Comparison of ENCODE assay signal across 21 cellular contexts in the genomic region with DNA sequence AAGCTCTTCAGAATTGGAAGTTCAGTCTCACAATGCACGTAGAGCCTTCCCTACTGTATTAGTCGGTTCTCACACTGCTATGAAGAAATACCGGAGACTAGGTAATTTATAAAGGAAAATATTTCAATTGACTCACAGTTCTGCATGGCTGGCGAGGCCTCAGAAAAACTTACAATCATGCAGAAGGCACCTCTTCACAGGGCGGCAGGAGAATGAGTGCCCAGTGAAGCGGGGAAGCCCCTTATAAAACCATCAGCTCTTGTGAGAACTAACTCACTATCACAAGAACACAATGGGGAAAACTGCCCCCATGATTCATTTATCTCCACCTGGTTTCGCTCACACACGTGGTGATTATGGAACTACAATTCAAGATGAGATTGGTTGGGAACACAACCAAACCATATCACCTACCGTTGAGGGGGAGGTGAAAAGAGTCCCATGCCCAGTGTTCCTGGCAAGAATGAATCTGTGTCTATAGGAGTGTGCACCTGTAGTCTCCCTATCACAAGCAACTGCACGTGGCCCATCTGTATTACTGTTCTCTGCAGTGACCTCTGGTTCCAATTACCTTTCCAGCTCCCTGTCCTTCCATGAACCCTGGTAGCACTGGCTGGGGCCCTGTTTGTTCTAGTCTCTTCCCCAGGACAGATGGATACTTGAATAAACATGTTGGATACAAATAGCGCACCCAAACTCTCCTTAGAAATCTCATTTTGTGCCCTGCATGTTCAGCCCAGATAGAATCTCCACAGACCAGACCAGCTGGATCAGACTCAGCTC.
"Had no signal": no experiment of that assay in that cellular context is flagged by ENCODE, and none has a peak within 500 bp of the region (broad histone marks: within the 10 kb centered on the region; RNA-seq: fewer than 3 reads in every experiment).

No MANE protein-coding gene starts in this region.

- H3K27ac ChIP-seq: breast epithelium, lower lobe of right lung, neural progenitor cell, spleen, upper lobe of right lung had no signal

- ATAC-seq: activated T-helper 17 cell treated with anti-CD3 and anti-CD28 coated beads, Interleukin-2, amount 50 U/mL, for 72 hours; esophagus mucosa; left colon; lower lobe of right lung; stimulated activated naive CD8-positive, alpha-beta T cell treated with anti-CD3 and anti-CD28 coated beads, Interleukin-15, Interleukin-2, amounts not matched to agents 100 U/mL and 50 U/mL, for 24 hours; upper lobe of right lung had no signal

- DNase-seq: activated CD8-positive, alpha-beta memory T cell treated with anti-CD3 and anti-CD28 coated beads for 24 hours; activated CD8-positive, alpha-beta memory T cell treated with anti-CD3 and anti-CD28 coated beads, Interleukin-2, amount 50 U/mL, for 4 hours; activated T-cell treated with anti-CD3 and anti-CD28 coated beads, Interleukin-2, amount 50 U/mL, for 24 hours; effector memory CD4-positive, alpha-beta T cell; foreskin melanocyte; hippocampal formation; left colon; lower lobe of right lung; mesendoderm; naive B cell; posterior cingulate gyrus; spleen; stimulated activated CD4-positive, alpha-beta T cell treated with anti-CD3 and anti-CD28 coated beads, Interleukin-4, amount 100 ng/mL, for 24 hours; stimulated activated naive CD8-positive, alpha-beta T cell treated with anti-CD3 and anti-CD28 coated beads, Interleukin-15, Interleukin-2, amounts not matched to agents 100 U/mL and 50 U/mL, for 24 hours; T-helper 1 cell; upper lobe of right lung had no signal

- FAIRE-seq: colon had no signal
